Comparison of ENCODE assay signal across 8 cellular contexts in the genomic region with DNA sequence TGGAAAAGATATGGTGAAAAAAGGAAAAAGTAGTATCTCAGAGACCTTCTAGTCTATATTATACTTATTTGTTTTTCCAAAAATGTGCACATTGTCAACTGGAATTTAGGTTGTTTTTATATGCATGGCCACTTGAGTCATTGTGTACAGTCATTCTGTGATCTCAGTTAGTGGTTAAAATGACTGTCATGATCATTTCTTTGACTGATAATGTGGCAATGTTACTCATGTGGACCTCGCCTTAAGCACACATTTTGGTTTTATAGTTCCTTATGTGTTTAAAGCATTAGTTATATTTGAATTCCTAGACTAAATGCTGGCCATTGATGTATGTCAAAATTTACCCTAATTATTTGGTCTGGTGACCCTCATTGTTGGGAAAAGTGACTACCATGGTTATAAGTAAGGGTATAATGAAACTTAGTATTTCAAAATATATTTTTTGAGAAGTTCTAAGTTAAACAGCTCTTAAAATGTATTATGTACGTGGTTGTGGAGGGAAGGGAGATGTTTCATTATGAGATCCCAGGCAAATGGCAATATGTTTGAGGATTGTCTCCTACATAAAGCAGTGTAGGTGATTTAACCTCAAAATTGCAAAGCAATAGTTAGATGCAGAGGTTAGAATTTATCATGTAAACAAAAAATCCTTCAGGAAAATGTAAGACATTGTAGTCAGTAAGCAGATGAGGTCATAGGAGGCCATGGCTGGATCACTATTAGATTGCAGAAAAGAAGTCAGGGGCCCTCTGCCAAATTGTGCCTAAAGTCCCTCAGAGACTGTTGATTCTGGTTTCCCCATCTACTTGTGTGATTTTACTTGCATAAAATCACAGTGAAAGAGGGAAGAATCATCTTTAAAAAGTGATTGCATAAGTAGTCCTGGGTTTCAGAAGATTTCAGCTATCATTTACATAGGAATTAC. TPM values are rescaled to one million over a fixed set of nuclear protein-coding genes. Genes with fewer than 3 reads are reported as not detected.
DNase-seq lines count a peak whose midpoint lies in the region; ATAC-seq and TF ChIP-seq lines count a peak whose summit lies in the region.

No MANE protein-coding gene starts in this region.

- peaks cover 4% of the 10 kb centered on the region for H3K36me3 Mint-ChIP-seq in natural killer cell treated with Interleukin-12 subunit alpha and Interleukin-12 subunit beta and Interleukin-15 and Interleukin-18, amount 100 ng/mL, for 72 hours
- H3K36me3 Mint-ChIP-seq in natural killer cell, result no peaks in the 10 kb centered on the region
- H3K36me3 Mint-ChIP-seq in activated naive CD8-positive, alpha-beta T cell, result peaks cover 15% of the 10 kb centered on the region

- H3K4me1 Mint-ChIP-seq in natural killer cell treated with Interleukin-12 subunit alpha and Interleukin-12 subunit beta and Interleukin-15 and Interleukin-18, amount 100 ng/mL, for 72 hours (ENCODE audit: low read depth in 2 of 2), result peaks cover 14 to 24% of the 10 kb centered on the region in 2 donors
- no peaks in the 10 kb centered on the region for H3K4me1 Mint-ChIP-seq in natural killer cell
- peaks cover 15% of the 10 kb centered on the region for H3K4me1 Mint-ChIP-seq in activated naive CD8-positive, alpha-beta T cell (ENCODE audit: low read depth)

- H3K27me3 Mint-ChIP-seq in natural killer cell treated with Interleukin-12 subunit alpha and Interleukin-12 subunit beta and Interleukin-15 and Interleukin-18, amount 100 ng/mL, for 72 hours, result no peaks in the 10 kb centered on the region
- H3K27me3 Mint-ChIP-seq in natural killer cell (ENCODE audit: low read depth in 2 of 2), result no peaks in the 10 kb centered on the region
- no peaks in the 10 kb centered on the region for H3K27me3 Mint-ChIP-seq in activated naive CD8-positive, alpha-beta T cell

- H3K9me3 Mint-ChIP-seq in natural killer cell treated with Interleukin-12 subunit alpha and Interleukin-12 subunit beta and Interleukin-15 and Interleukin-18, amount 100 ng/mL, for 72 hours, result no peaks in the 10 kb centered on the region
- H3K9me3 Mint-ChIP-seq in natural killer cell, result no peaks in the 10 kb centered on the region
- no peaks in the 10 kb centered on the region for H3K9me3 Mint-ChIP-seq in activated naive CD8-positive, alpha-beta T cell (ENCODE audit: low read depth)

- intact Hi-C loops in natural killer cell (cut with micrococcal nuclease), result no loop called here

- no peak for DNase-seq in natural killer cell treated with Interleukin-12 subunit alpha and Interleukin-12 subunit beta and Interleukin-15 and Interleukin-18, amount 100 ng/mL, for 72 hours (ENCODE audit: low spot score)
- DNase-seq in natural killer cell, result no peak
- DNase-seq in DMS114 treated with DMSO at 0.1 percent for 48 hours (lab: John Stamatoyannopoulos, UW; ENCODE audit: unreplicated experiment), result no peak
- no peak for DNase-seq in NCI-H1436 treated with DMSO at 0.1 percent for 48 hours (lab: John Stamatoyannopoulos, UW)
- no peak for DNase-seq in NCI-H1930 (lab: John Stamatoyannopoulos, UW)

- H3K27ac Mint-ChIP-seq in natural killer cell treated with Interleukin-12 subunit alpha and Interleukin-12 subunit beta and Interleukin-15 and Interleukin-18, amount 100 ng/mL, for 72 hours, result peak overlapping the region; percentile 77 to 84
- H3K27ac Mint-ChIP-seq in natural killer cell, result no peak overlapping the region
- H3K27ac Mint-ChIP-seq in activated naive CD8-positive, alpha-beta T cell, result peak overlapping the region; percentile 93

- TF ChIP-seq CTCF in natural killer cell (IDR thresholded peaks at IDR 0.05), result no peak

- H3K4me3 Mint-ChIP-seq in natural killer cell treated with Interleukin-12 subunit alpha and Interleukin-12 subunit beta and Interleukin-15 and Interleukin-18, amount 100 ng/mL, for 72 hours, result peak overlapping the region; percentile 59
- no peak overlapping the region for H3K4me3 Mint-ChIP-seq in natural killer cell
- peak overlapping the region; percentile 73 for H3K4me3 Mint-ChIP-seq in activated naive CD8-positive, alpha-beta T cell

- peak; percentile 93 to 95 for ATAC-seq in natural killer cell treated with Interleukin-12 subunit alpha and Interleukin-12 subunit beta and Interleukin-15 and Interleukin-18, amount 100 ng/mL, for 72 hours
- no peak for ATAC-seq in natural killer cell
- peak; percentile 78 for ATAC-seq in HG03103 (IDR thresholded peaks at IDR 0.05; ENCODE audit: low read depth, unreplicated experiment)
- no peak for ATAC-seq in HG03457 (IDR thresholded peaks at IDR 0.05; ENCODE audit: unreplicated experiment)

RNA-seq across cellular contexts. Expression of a gene that starts 17.5 kb away (rescaled TPM):
- total RNA-seq in natural killer cell treated with Interleukin-12 subunit alpha and Interleukin-12 subunit beta and Interleukin-15 and Interleukin-18, amount 100 ng/mL, for 72 hours, result 10 to 100 TPM; 18.9 to 32.2 TPM
- 10 to 100 TPM; 26.0 to 32.3 (median 28.9) TPM for total RNA-seq in natural killer cell

RNA-seq across cellular contexts. Expression of a gene that starts 51.9 kb away (rescaled TPM):
- total RNA-seq in natural killer cell treated with Interleukin-12 subunit alpha and Interleukin-12 subunit beta and Interleukin-15 and Interleukin-18, amount 100 ng/mL, for 72 hours, result 1 to 10 TPM; 7.6 to 9.4 TPM
- 10 to 100 TPM in 2 of 3 donors, 1 to 10 TPM in 1; 6.7 to 10.3 (median 10.1) TPM for total RNA-seq in natural killer cell

Comparison
In these comparisons a context has a peak if more than half of its experiments do, and no peak if none do; other contexts are left out.
1. ATAC-seq: peak in natural killer cell treated with Interleukin-12 subunit alpha and Interleukin-12 subunit beta and Interleukin-15 and Interleukin-18, amount 100 ng/mL, for 72 hours (2 of 2) and HG03103 (single experiment); none in natural killer cell (0 of 3) and HG03457 (single experiment).
2. H3K27ac Mint-ChIP-seq: peak in natural killer cell treated with Interleukin-12 subunit alpha and Interleukin-12 subunit beta and Interleukin-15 and Interleukin-18, amount 100 ng/mL, for 72 hours (2 of 2) and activated naive CD8-positive, alpha-beta T cell (single experiment); none in natural killer cell (0 of 2).